In the genomic region with DNA sequence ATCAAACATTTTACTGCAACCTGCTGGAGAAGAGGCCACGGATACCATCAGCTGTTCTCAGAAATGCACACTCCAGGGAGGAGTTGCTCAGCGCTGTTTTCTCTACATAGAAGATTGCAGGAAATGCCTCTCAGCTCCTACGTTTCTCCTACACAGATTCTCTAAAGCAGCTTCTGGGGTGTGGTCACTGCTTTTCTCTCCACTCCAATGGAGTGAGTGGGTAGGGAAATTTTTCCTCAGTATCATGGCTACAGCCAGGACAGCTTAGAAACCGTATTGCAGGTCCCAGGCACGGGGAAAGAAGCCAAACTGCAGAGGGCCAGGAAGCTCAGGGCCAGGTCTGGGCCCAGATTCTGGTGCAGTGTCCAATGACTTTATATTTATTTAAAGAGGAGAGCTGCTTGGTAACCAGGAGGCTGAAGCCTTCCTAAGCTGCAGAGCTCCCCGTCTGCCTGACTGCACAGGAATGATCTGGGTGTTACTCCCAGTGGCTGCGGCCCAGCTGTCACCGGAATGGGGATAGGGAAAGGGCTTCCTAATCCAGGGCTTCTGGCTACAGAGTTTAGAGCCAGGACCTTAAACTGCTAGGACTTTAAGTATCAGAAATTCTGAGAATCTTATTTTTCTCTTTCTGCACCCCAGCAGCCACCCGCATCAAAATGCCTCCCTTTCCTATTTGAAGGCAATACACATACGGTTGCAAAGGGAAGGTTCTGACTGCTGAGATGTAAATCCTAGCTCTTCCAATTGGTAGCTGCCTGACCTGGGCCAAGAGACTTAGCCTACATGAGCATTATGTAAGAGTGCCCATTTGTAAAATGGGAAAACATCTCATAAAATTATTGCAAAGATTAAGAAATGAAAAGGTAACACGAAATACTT, we compare ENCODE assay signal across 8 cellular contexts. TPM values are rescaled to one million over a fixed set of nuclear protein-coding genes. Genes with fewer than 3 reads are reported as not detected.
A peak's percentile ranks its signal among the peaks of the same experiment; 100 is the strongest.
DNase-seq lines count a peak whose midpoint lies in the region; ATAC-seq and TF ChIP-seq lines count a peak whose summit lies in the region.

No MANE protein-coding gene starts in this region.

- no peaks in the 10 kb centered on the region for H3K36me3 ChIP-seq in neutrophil

- peaks cover 22 to 30% of the 10 kb centered on the region in 2 experiments for H3K4me1 ChIP-seq in neutrophil (ENCODE audit: control insufficient read depth in 1 of 2, insufficient read depth in 1 of 2, low read depth in 1 of 2, low read length in 1 of 2)

- H3K4me3 ChIP-seq in neutrophil (ENCODE audit: low read depth in 1 of 2, low read length in 1 of 2) = no peak overlapping the region

- intact Hi-C loops in activated CD8-positive, alpha-beta T cell treated with anti-CD3 and anti-CD28 coated beads for 36 hours (cut with micrococcal nuclease) = loop anchor here (5.0 kb wide), 1 partner anchor 49 kb away; a partner anchor contains a TSS

- H3K27ac ChIP-seq in neutrophil = peak overlapping the region; percentile 87

- no peak for ATAC-seq in activated CD8-positive, alpha-beta memory T cell treated with anti-CD3 and anti-CD28 coated beads, Interleukin-2, amount 10 ng/mL, durations not matched to agents 7 days and 5 days
- no peak for ATAC-seq in activated CD8-positive, alpha-beta T cell treated with anti-CD3 and anti-CD28 coated beads for 36 hours
- no peak for ATAC-seq in HG03045 (IDR thresholded peaks at IDR 0.05; ENCODE audit: unreplicated experiment)

- H3K9me3 ChIP-seq in neutrophil = no peaks in the 10 kb centered on the region

- H3K27ac Mint-ChIP-seq in activated CD8-positive, alpha-beta memory T cell treated with anti-CD3 and anti-CD28 coated beads, Interleukin-2, amount 10 ng/mL, durations not matched to agents 7 days and 5 days = peak overlapping the region; percentile 96
- peak overlapping the region; percentile 93 for H3K27ac Mint-ChIP-seq in activated CD8-positive, alpha-beta T cell treated with anti-CD3 and anti-CD28 coated beads for 36 hours
- peak overlapping the region; percentile 98 for H3K27ac Mint-ChIP-seq in glutamatergic neuron (ENCODE audit: unreplicated experiment)

- H3K4me1 Mint-ChIP-seq in activated CD8-positive, alpha-beta memory T cell treated with anti-CD3 and anti-CD28 coated beads, Interleukin-2, amount 10 ng/mL, durations not matched to agents 7 days and 5 days = peaks cover 27% of the 10 kb centered on the region
- H3K4me1 Mint-ChIP-seq in activated CD8-positive, alpha-beta T cell treated with anti-CD3 and anti-CD28 coated beads for 36 hours (ENCODE audit: low read depth) = peaks cover 31% of the 10 kb centered on the region
- H3K4me1 Mint-ChIP-seq in glutamatergic neuron (ENCODE audit: low read depth, unreplicated experiment) = peaks cover 22% of the 10 kb centered on the region

- H3K4me3 Mint-ChIP-seq in activated CD8-positive, alpha-beta memory T cell treated with anti-CD3 and anti-CD28 coated beads, Interleukin-2, amount 10 ng/mL, durations not matched to agents 7 days and 5 days = peak overlapping the region; percentile 15
- peak overlapping the region; percentile 29 for H3K4me3 Mint-ChIP-seq in activated CD8-positive, alpha-beta T cell treated with anti-CD3 and anti-CD28 coated beads for 36 hours
- peak overlapping the region; percentile 98 for H3K4me3 Mint-ChIP-seq in glutamatergic neuron (ENCODE audit: unreplicated experiment)

- POLR2A ChIA-PET in activated CD8-positive, alpha-beta T cell treated with anti-CD3 and anti-CD28 coated beads for 36 hours (lab: Charles Lee) = interaction anchor here (0.5 to 4.3 kb wide), 14 partner anchors 8 to 221 kb away, joined by 3 to 36 read pairs (median 4); a partner anchor contains a TSS

- TF ChIP-seq CTCF in activated CD8-positive, alpha-beta T cell treated with anti-CD3 and anti-CD28 coated beads for 36 hours (IDR thresholded peaks at IDR 0.05) = no peak
- no peak for TF ChIP-seq CTCF in glutamatergic neuron (IDR thresholded peaks at IDR 0.05; ENCODE audit: partially characterized antibody, unreplicated experiment)
- TF ChIP-seq CTCF in neutrophil (IDR thresholded peaks at IDR 0.05) = no peak
- no peak for TF ChIP-seq CTCF in GM20000 (IDR thresholded peaks at IDR 0.05; ENCODE audit: extremely low read depth, missing control alignments)

- CTCF ChIA-PET in activated CD8-positive, alpha-beta memory T cell treated with anti-CD3 and anti-CD28 coated beads, Interleukin-2, amount 10 ng/mL, durations not matched to agents 7 days and 5 days (lab: Charles Lee) = interaction anchor here (0.8 to 2.4 kb wide), 14 partner anchors 8 to 189 kb away, joined by 3 to 7 read pairs (median 4); a partner anchor contains a TSS
- CTCF ChIA-PET in activated CD8-positive, alpha-beta T cell treated with anti-CD3 and anti-CD28 coated beads for 36 hours (lab: Charles Lee) = interaction anchor here (1.3 to 1.6 kb wide), 3 partner anchors 10 to 131 kb away, joined by 3 to 9 read pairs (median 5); a partner anchor contains a TSS

- H3K36me3 Mint-ChIP-seq in activated CD8-positive, alpha-beta memory T cell treated with anti-CD3 and anti-CD28 coated beads, Interleukin-2, amount 10 ng/mL, durations not matched to agents 7 days and 5 days = no peaks in the 10 kb centered on the region
- H3K36me3 Mint-ChIP-seq in activated CD8-positive, alpha-beta T cell treated with anti-CD3 and anti-CD28 coated beads for 36 hours (ENCODE audit: low read depth) = no peaks in the 10 kb centered on the region
- H3K36me3 Mint-ChIP-seq in glutamatergic neuron (ENCODE audit: unreplicated experiment) = no peaks in the 10 kb centered on the region

- no peak for DNase-seq in activated CD8-positive, alpha-beta memory T cell treated with anti-CD3 and anti-CD28 coated beads, Interleukin-2, amount 10 ng/mL, durations not matched to agents 7 days and 5 days
- DNase-seq in activated CD8-positive, alpha-beta memory T cell treated with anti-CD3 and anti-CD28 coated beads, Interleukin-2, amount 50 U/mL, for 48 hours = no peak
- peak; percentile 13 for DNase-seq in activated CD8-positive, alpha-beta T cell treated with anti-CD3 and anti-CD28 coated beads for 36 hours
- DNase-seq in glutamatergic neuron = peak; percentile 60
- DNase-seq in GM20000 (ENCODE audit: low spot score) = no peak
- DNase-seq in activated CD8-positive, alpha-beta memory T cell treated with anti-CD3 and anti-CD28 coated beads, Interleukin-2, amount 50 U/mL, for 4 hours = no peak

- H3K9me3 Mint-ChIP-seq in activated CD8-positive, alpha-beta memory T cell treated with anti-CD3 and anti-CD28 coated beads, Interleukin-2, amount 10 ng/mL, durations not matched to agents 7 days and 5 days (ENCODE audit: low read depth) = no peaks in the 10 kb centered on the region
- no peaks in the 10 kb centered on the region for H3K9me3 Mint-ChIP-seq in activated CD8-positive, alpha-beta T cell treated with anti-CD3 and anti-CD28 coated beads for 36 hours
- peaks cover 6% of the 10 kb centered on the region for H3K9me3 Mint-ChIP-seq in glutamatergic neuron (ENCODE audit: unreplicated experiment)

- H3K27me3 Mint-ChIP-seq in activated CD8-positive, alpha-beta memory T cell treated with anti-CD3 and anti-CD28 coated beads, Interleukin-2, amount 10 ng/mL, durations not matched to agents 7 days and 5 days = no peaks in the 10 kb centered on the region
- no peaks in the 10 kb centered on the region for H3K27me3 Mint-ChIP-seq in activated CD8-positive, alpha-beta T cell treated with anti-CD3 and anti-CD28 coated beads for 36 hours
- H3K27me3 Mint-ChIP-seq in glutamatergic neuron (ENCODE audit: unreplicated experiment) = peaks cover 4% of the 10 kb centered on the region

- no peaks in the 10 kb centered on the region for H3K27me3 ChIP-seq in neutrophil

RNA-seq across cellular contexts. Expression of a gene that starts 1.4 kb away (rescaled TPM):
- total RNA-seq in activated CD8-positive, alpha-beta memory T cell treated with anti-CD3 and anti-CD28 coated beads, Interleukin-2, amount 10 ng/mL, durations not matched to agents 7 days and 5 days = 100 to 1,000 TPM; 275 to 315 TPM
- total RNA-seq in activated CD8-positive, alpha-beta T cell treated with anti-CD3 and anti-CD28 coated beads for 36 hours = 100 to 1,000 TPM; 178 to 183 TPM
- total RNA-seq in glutamatergic neuron (ENCODE audit: unreplicated experiment) = 750 TPM

RNA-seq across cellular contexts. Expression of a gene that starts 46.5 kb away (rescaled TPM):
- 10 to 100 TPM; 51.0 to 55.7 TPM for total RNA-seq in activated CD8-positive, alpha-beta memory T cell treated with anti-CD3 and anti-CD28 coated beads, Interleukin-2, amount 10 ng/mL, durations not matched to agents 7 days and 5 days
- 10 to 100 TPM; 46.8 to 48.2 TPM for total RNA-seq in activated CD8-positive, alpha-beta T cell treated with anti-CD3 and anti-CD28 coated beads for 36 hours
- total RNA-seq in glutamatergic neuron (ENCODE audit: unreplicated experiment) = 11.0 TPM

Comparison
In these comparisons a context has a peak if more than half of its experiments do, and no peak if none do; other contexts are left out.
1. DNase-seq: peak in activated CD8-positive, alpha-beta T cell treated with anti-CD3 and anti-CD28 coated beads for 36 hours (single experiment) and glutamatergic neuron (single experiment); none in activated CD8-positive, alpha-beta memory T cell treated with anti-CD3 and anti-CD28 coated beads, Interleukin-2, amount 10 ng/mL, durations not matched to agents 7 days and 5 days (single experiment), activated CD8-positive, alpha-beta memory T cell treated with anti-CD3 and anti-CD28 coated beads, Interleukin-2, amount 50 U/mL, for 48 hours (single experiment), GM20000 (single experiment) and activated CD8-positive, alpha-beta memory T cell treated with anti-CD3 and anti-CD28 coated beads, Interleukin-2, amount 50 U/mL, for 4 hours (single experiment).
2. H3K4me3 Mint-ChIP-seq: peak in every context shown above with its lines; median percentile 98 in glutamatergic neuron; 29 in activated CD8-positive, alpha-beta T cell treated with anti-CD3 and anti-CD28 coated beads for 36 hours; 15 in activated CD8-positive, alpha-beta memory T cell treated with anti-CD3 and anti-CD28 coated beads, Interleukin-2, amount 10 ng/mL, durations not matched to agents 7 days and 5 days.
3. Peak in every context shown above with its lines, with median percentiles within 50 percentile points of each other: H3K27ac Mint-ChIP-seq.